Comparison of ENCODE assay signal across 10 cellular contexts in genomic region chr17:58757162-58757613, GRCh38. TPM values are rescaled to one million over a fixed set of nuclear protein-coding genes. Genes with fewer than 3 reads are reported as not detected.
A peak's percentile ranks its signal among the peaks of the same experiment; 100 is the strongest.
DNase-seq lines count a peak whose midpoint lies in the region; ATAC-seq, FAIRE-seq and TF ChIP-seq lines count a peak whose summit lies in the region.
"Had no signal": no experiment of that assay in that cellular context is flagged by ENCODE, and none has a peak within 500 bp of the region (broad histone marks: within the 10 kb centered on the region; RNA-seq: fewer than 3 reads in every experiment).

No MANE protein-coding gene starts in this region.

- no peak overlapping the region for H3K27ac Mint-ChIP-seq in activated B cell treated with CpG ODN at 0.5 μM for 24 hours
- H3K27ac Mint-ChIP-seq in immature natural killer cell: no peak overlapping the region

- no peak overlapping the region for H3K9ac ChIP-seq in HepG2 (ENCODE audit: insufficient read depth, low read depth, low read length)

- H3K27me3 Mint-ChIP-seq in activated B cell treated with CpG ODN at 0.5 μM for 24 hours: peaks cover 46% of the 10 kb centered on the region
- H3K27me3 Mint-ChIP-seq in immature natural killer cell (ENCODE audit: low read depth in 3 of 3): peaks cover 18 to 44% (median 20%) of the 10 kb centered on the region in 3 donors

- H3K36me3 ChIP-seq in HepG2 (replicated peaks in 1 of 2; ENCODE audit: control insufficient read depth in 1 of 2, insufficient read depth in 2 of 2, low read length in 2 of 2) (no peaks in the 10 kb centered on the region), right lobe of liver (no peaks in the 10 kb centered on the region), vagina (no peaks in the 10 kb centered on the region), upper lobe of left lung (no peaks in the 10 kb centered on the region)

- ATAC-seq in HepG2 (no peak), right lobe of liver (no peak), activated B cell treated with CpG ODN at 0.5 μM for 24 hours (ENCODE audit: low read depth) (no peak), HG03108 (IDR thresholded peaks at IDR 0.05; ENCODE audit: unreplicated experiment) (no peak), upper lobe of left lung (ENCODE audit: low FRiP score in 2 of 2) (no peak)

- no peaks in the 10 kb centered on the region for H4K20me1 ChIP-seq in HepG2 (ENCODE audit: insufficient read depth, low read length)

- intact Hi-C loops in HepG2 (cut with micrococcal nuclease; ENCODE audit: unreplicated experiment): no loop called here
- intact Hi-C loops in right lobe of liver (cut with DNase I): no loop called here
- intact Hi-C loops in activated B cell treated with CpG ODN at 0.5 μM for 24 hours (cut with micrococcal nuclease): loop anchor here (10.0 kb wide), 1 partner anchor 62 kb away; the partner anchor contains the start of genes RAD51C and TEX14
- intact Hi-C loops in vagina (cut with DNase I): no loop called here

- in situ Hi-C loops in HepG2 (cut with HindIII; ENCODE audit: extremely low pct_ligation_motif_present, low pct_unique_long_range_greater_than_20kb): no loop called here

- no peak for TF ChIP-seq RAD21 in HepG2 (CRISPR knock-in tag; IDR thresholded peaks at IDR 0.05)

- 26% methylated on average over 5 of the region's 5 CpGs for WGBS in HepG2 (ENCODE audit: low lambda C conversion rate)
- 49% methylated on average over 5 of the region's 5 CpGs for WGBS in right lobe of liver (ENCODE audit: insufficient coverage, low coverage, low lambda C conversion rate, missing lambda C conversion rate)
- WGBS in upper lobe of left lung, 2 donors: 58 to 59% methylated on average over 5 of the region's 5 CpGs

- TF ChIP-seq POLR2A in HepG2 (IDR thresholded peaks at IDR 0.05; ENCODE audit: insufficient read depth in 1 of 2, low read depth in 2 of 2, low read length in 2 of 2): no peak
- no peak for TF ChIP-seq POLR2A in right lobe of liver (IDR thresholded peaks at IDR 0.05)
- TF ChIP-seq POLR2A in vagina (IDR thresholded peaks at IDR 0.05): no peak
- no peak for TF ChIP-seq POLR2A in upper lobe of left lung (IDR thresholded peaks at IDR 0.05)

- TF ChIP-seq CTCF in HepG2 (CRISPR knock-in tag; IDR thresholded peaks at IDR 0.05) (no peak), right lobe of liver (IDR thresholded peaks at IDR 0.05) (no peak), activated B cell treated with CpG ODN at 0.5 μM for 24 hours (IDR thresholded peaks at IDR 0.05) (no peak), vagina (IDR thresholded peaks at IDR 0.05) (no peak), upper lobe of left lung (IDR thresholded peaks at IDR 0.05) (no peak)

- CTCF ChIA-PET in HepG2 (lab: Yijun Ruan, JAX; ENCODE audit: low intra/inter-chr PET ratio, low total read pairs): no interaction called here
- CTCF ChIA-PET in activated B cell treated with CpG ODN at 0.5 μM for 24 hours (lab: Charles Lee): no interaction called here

- H3K9me3 Mint-ChIP-seq in activated B cell treated with CpG ODN at 0.5 μM for 24 hours: no peaks in the 10 kb centered on the region
- H3K9me3 Mint-ChIP-seq in immature natural killer cell: peaks cover 0 to 3% (median 0%) of the 10 kb centered on the region in 6 donors

- DNase-seq in HepG2 (ENCODE audit: low spot score): no peak
- no peak for DNase-seq in right lobe of liver
- no peak for DNase-seq in activated B cell treated with CpG ODN at 0.5 μM for 24 hours
- no peak for DNase-seq in immature natural killer cell
- no peak for DNase-seq in vagina (ENCODE audit: extremely low spot score in 2 of 2)
- no peak for DNase-seq in NCI-H345 treated with DMSO at 0.1 percent for 48 hours (lab: John Stamatoyannopoulos, UW; ENCODE audit: unreplicated experiment)
- no peak for DNase-seq in upper lobe of left lung
- DNase-seq: GDM1, T-helper 9 cell had no signal

- H3K27ac ChIP-seq in HepG2 (ENCODE audit: extremely low read length, insufficient read depth, low read length): no peak overlapping the region
- H3K27ac ChIP-seq in right lobe of liver: no peak overlapping the region
- no peak overlapping the region for H3K27ac ChIP-seq in vagina
- no peak overlapping the region for H3K27ac ChIP-seq in upper lobe of left lung

- H3K9me3 ChIP-seq in HepG2 (ENCODE audit: low read length) (no peaks in the 10 kb centered on the region), right lobe of liver (no peaks in the 10 kb centered on the region), vagina (no peaks in the 10 kb centered on the region), upper lobe of left lung (no peaks in the 10 kb centered on the region)

- no peak overlapping the region for H2AFZ ChIP-seq in HepG2 (ENCODE audit: low read length)

- H3K4me3 ChIP-seq in HepG2 (replicated peaks in 1 of 3; ENCODE audit: insufficient read depth in 1 of 3, low read depth in 2 of 3, low read length in 3 of 3): 0 out of 6 replicates have a peak overlapping the region, but pooled peaks of 2 of the 3 experiments have one; percentile 75 to 83
- peak overlapping the region in 1 of 3 donors; percentile 55 for H3K4me3 ChIP-seq in right lobe of liver
- peak overlapping the region; percentile 57 to 63 for H3K4me3 ChIP-seq in vagina
- peak overlapping the region in 2 of 4 donors; percentile 59 to 68 for H3K4me3 ChIP-seq in upper lobe of left lung

- H3K36me3 Mint-ChIP-seq in activated B cell treated with CpG ODN at 0.5 μM for 24 hours (ENCODE audit: low read depth): no peaks in the 10 kb centered on the region
- H3K36me3 Mint-ChIP-seq in immature natural killer cell: peaks cover 0 to 9% (median 0%) of the 10 kb centered on the region in 3 donors

- TF ChIP-seq EP300 in HepG2 (IDR thresholded peaks at IDR 0.05; ENCODE audit: low read depth in 2 of 2, low read length in 2 of 2) (no peak), HepG2 (CRISPR knock-in tag; IDR thresholded peaks at IDR 0.05; ENCODE audit: borderline replicate concordance) (no peak), upper lobe of left lung (IDR thresholded peaks at IDR 0.05) (no peak)

- H3K79me2 ChIP-seq in HepG2 (ENCODE audit: insufficient read depth, low read length): no peaks in the 10 kb centered on the region

- no TSS peak for BruUV-seq in HepG2 (replicated peaks; lab: Mats Ljungman, UMichigan)

- H3K4me1 Mint-ChIP-seq in activated B cell treated with CpG ODN at 0.5 μM for 24 hours (peaks cover 17% of the 10 kb centered on the region), immature natural killer cell (peaks cover 12 to 14% of the 10 kb centered on the region in 2 donors)

- H3K27me3 ChIP-seq in HepG2 (ENCODE audit: control insufficient read depth in 1 of 2, insufficient read depth in 2 of 2, low read length in 2 of 2) (peaks cover 2 to 47% of the 10 kb centered on the region in 2 experiments; a peak in 4 of 5 replicates), right lobe of liver (no peaks in the 10 kb centered on the region), vagina (no peaks in the 10 kb centered on the region), upper lobe of left lung (peaks cover 0 to 26% (median 15%) of the 10 kb centered on the region in 4 donors)

- peak; percentile 55 for FAIRE-seq in HepG2 (lab: Jason Lieb, UNC)

- POLR2A ChIA-PET in HepG2 (lab: Yijun Ruan, JAX): no interaction called here
- POLR2A ChIA-PET in activated B cell treated with CpG ODN at 0.5 μM for 24 hours (lab: Charles Lee): no interaction called here

- peak overlapping the region; percentile 92 for H3K4me3 Mint-ChIP-seq in activated B cell treated with CpG ODN at 0.5 μM for 24 hours
- H3K4me3 Mint-ChIP-seq in immature natural killer cell: peak overlapping the region; percentile 73 to 91 (median 85)

- peak overlapping the region; percentile 92; the same call in 1 of the 2 replicates for H3K4me2 ChIP-seq in HepG2 (ENCODE audit: low read depth, low read length)

- H3K4me1 ChIP-seq in HepG2 (ENCODE audit: insufficient read depth, low read length): peaks cover 10% of the 10 kb centered on the region
- H3K4me1 ChIP-seq in right lobe of liver: peaks cover 0 to 2% (median 0%) of the 10 kb centered on the region in 4 donors
- peaks cover 22% of the 10 kb centered on the region for H3K4me1 ChIP-seq in vagina
- H3K4me1 ChIP-seq in upper lobe of left lung: peaks cover 14 to 20% (median 18%) of the 10 kb centered on the region in 4 donors

TF ChIP-seq in HepG2, 621 proteins besides CTCF, POLR2A, EP300 and RAD21:
- TF ChIP-seq ARHGAP35 (CRISPR knock-in tag; IDR thresholded peaks at IDR 0.05; ENCODE audit: borderline replicate concordance) (no peak), HOXA3 (CRISPR knock-in tag; IDR thresholded peaks at IDR 0.05) (no peak), CBX2 (IDR thresholded peaks at IDR 0.05; ENCODE audit: low read depth, low read length) (peak; percentile 87), CBX2 (CRISPR knock-in tag; IDR thresholded peaks at IDR 0.05; ENCODE audit: low read depth) (no peak)

RNA-seq across cellular contexts. Expression of gene PPM1E, which starts 1.5 kb away (rescaled TPM):
- total RNA-seq in HepG2 (2016; rRNA removed; fragmentation: Illumina TruSeq; extraction: Trizol) (0.04 TPM in 1 of 2 replicates, not detected in the other), right lobe of liver (1 to 10 TPM in 3 of 6 experiments, under 1 TPM in 3; 0.61 to 1.3 (median 0.97) TPM), activated B cell treated with CpG ODN at 0.5 μM for 24 hours (0.02 and 0.07 TPM in 2 replicates), vagina (0.25 TPM), upper lobe of left lung (under 1 TPM; under 0.01 to 0.76 (median 0.18) TPM)
- total RNA-seq in HepG2 (2016; cell fraction: cytosol; rRNA removed; fragmentation: Illumina TruSeq; extraction: Trizol; ENCODE audit: low read depth): not detected in 2 replicates
- total RNA-seq in HepG2 (2016; cell fraction: insoluble cytoplasmic fraction; rRNA removed; fragmentation: Illumina TruSeq; extraction: Trizol): 0.02 TPM in 1 of 2 replicates, not detected in the other
- not detected in 2 replicates for total RNA-seq in HepG2 (2016; cell fraction: membrane; rRNA removed; fragmentation: Illumina TruSeq; extraction: Trizol)
- total RNA-seq in HepG2 (2016; cell fraction: nucleus; rRNA removed; fragmentation: Illumina TruSeq; extraction: Trizol): not detected in 2 replicates
- polyA plus RNA-seq in HepG2 (2011; rRNA removed) (0.15 and 0.20 TPM in 2 replicates), immature natural killer cell (not detected)
- 0.04 and 0.10 TPM in 2 replicates for polyA plus RNA-seq in HepG2 (2011; cell fraction: cytosol; rRNA removed)
- polyA plus RNA-seq in HepG2 (2011; cell fraction: nucleus; rRNA removed): 0.08 and 0.12 TPM in 2 replicates
- polyA plus RNA-seq in HepG2 (2012): 0.03 and 0.12 TPM in 2 replicates
- polyA plus RNA-seq in HepG2 (2016; cell fraction: cytosol; fragmentation: Illumina TruSeq; extraction: Trizol; ENCODE audit: low read depth): not detected in 2 replicates
- 0.03 TPM in 1 of 2 replicates, not detected in the other for polyA plus RNA-seq in HepG2 (2016; cell fraction: insoluble cytoplasmic fraction; fragmentation: Illumina TruSeq; extraction: Trizol; ENCODE audit: low read depth)
- polyA plus RNA-seq in HepG2 (2016; cell fraction: membrane; fragmentation: Illumina TruSeq; extraction: Trizol; ENCODE audit: low read depth): not detected in 2 replicates
- not detected in 2 replicates for polyA plus RNA-seq in HepG2 (2016; cell fraction: nucleus; fragmentation: Illumina TruSeq; extraction: Trizol; ENCODE audit: insufficient read depth, low read depth)
- 0.24 TPM in 1 of 2 replicates, not detected in the other for polyA minus RNA-seq in HepG2 (2011; rRNA and poly(A)+ RNA removed; ENCODE audit: low replicate concordance)
- polyA minus RNA-seq in HepG2 (2011; cell fraction: cytosol; rRNA and poly(A)+ RNA removed): 0.18 and 0.30 TPM in 2 replicates
- 0.13 and 0.37 TPM in 2 replicates for polyA minus RNA-seq in HepG2 (2011; cell fraction: nucleus; rRNA and poly(A)+ RNA removed)
